In genomic region chr9:92463989-92464388, GRCh38 we compare ENCODE assay signal across 17 cellular contexts. TPM values are rescaled to one million over a fixed set of nuclear protein-coding genes. Genes with fewer than 3 reads are reported as not detected.
DNase-seq lines count a peak whose midpoint lies in the region; ATAC-seq, FAIRE-seq and TF ChIP-seq lines count a peak whose summit lies in the region.
"Had no signal": no experiment of that assay in that cellular context is flagged by ENCODE, and none has a peak within 500 bp of the region (broad histone marks: within the 10 kb centered on the region; RNA-seq: fewer than 3 reads in every experiment).

No MANE protein-coding gene starts in this region.

- peak overlapping the region; percentile 71 for H3K27ac ChIP-seq in astrocyte (ENCODE audit: low read depth, low read length)
- H3K27ac ChIP-seq in heart right ventricle: peak overlapping the region in 7 of 10 donors; percentile 6 to 52 (median 24)
- H3K27ac ChIP-seq: testis had no signal

- intact Hi-C loops in heart right ventricle (cut with DNase I): no loop called here

- H3K4me3 ChIP-seq in astrocyte (ENCODE audit: insufficient read depth, low read depth, low read length): no peak overlapping the region
- no peak overlapping the region for H3K4me3 ChIP-seq in heart right ventricle
- no peak overlapping the region for H3K4me3 ChIP-seq in skeletal muscle satellite cell (ENCODE audit: low read length)
- H3K4me3 ChIP-seq: testis had no signal

- H3K9me3 ChIP-seq in astrocyte (ENCODE audit: insufficient read depth, low read depth, low read length) (no peaks in the 10 kb centered on the region), heart right ventricle (no peaks in the 10 kb centered on the region), skeletal muscle satellite cell (replicated peaks; ENCODE audit: low read length) (no peaks in the 10 kb centered on the region)
- H3K9me3 ChIP-seq: testis had no signal

- DNase-seq in GM04503 (ENCODE audit: low read depth) (peak; percentile 92), astrocyte (ENCODE audit: low read depth) (peak; percentile 98), heart right ventricle (no peak), NCI-H82 (lab: John Stamatoyannopoulos, UW) (no peak)
- DNase-seq in stimulated activated CD4-positive, alpha-beta T cell treated with anti-CD3 and anti-CD28 coated beads, Interleukin-4, amount 100 ng/mL, for 4 hours: no peak
- DNase-seq in activated CD4-positive, alpha-beta memory T cell treated with anti-CD3 and anti-CD28 coated beads, Interleukin-2, amount 10 ng/mL, durations not matched to agents 7 days and 5 days: no peak
- DNase-seq: activated CD8-positive, alpha-beta memory T cell treated with anti-CD3 and anti-CD28 coated beads, Interleukin-2, amount 10 ng/mL, durations not matched to agents 7 days and 5 days; DMS 273 treated with DMSO at 0.1 percent for 48 hours; NCI-H1092; NCI-H774; stimulated activated CD4-positive, alpha-beta T cell treated with anti-CD3 and anti-CD28 coated beads, Interleukin-1b, Interleukin-23, amount 100 ng/mL, for 48 hours; testis had no signal

- CTCF ChIA-PET in activated CD4-positive, alpha-beta memory T cell treated with anti-CD3 and anti-CD28 coated beads, Interleukin-2, amount 10 ng/mL, durations not matched to agents 7 days and 5 days (lab: Charles Lee): no interaction called here

- TF ChIP-seq CTCF in astrocyte (IDR thresholded peaks at IDR 0.05; ENCODE audit: insufficient read depth, low read depth, low read length): no peak
- TF ChIP-seq CTCF in heart right ventricle (IDR thresholded peaks at IDR 0.05): no peak

- H3K4me1 Mint-ChIP-seq in astrocyte (ENCODE audit: low read depth, unreplicated experiment): peaks cover 15% of the 10 kb centered on the region
- peaks cover 7% of the 10 kb centered on the region for H3K4me1 Mint-ChIP-seq in activated CD4-positive, alpha-beta memory T cell treated with anti-CD3 and anti-CD28 coated beads, Interleukin-2, amount 10 ng/mL, durations not matched to agents 7 days and 5 days
- H3K4me1 Mint-ChIP-seq: brain had no signal

- H3K27me3 Mint-ChIP-seq in astrocyte (ENCODE audit: low read depth, unreplicated experiment): no peaks in the 10 kb centered on the region
- H3K27me3 Mint-ChIP-seq in activated CD4-positive, alpha-beta memory T cell treated with anti-CD3 and anti-CD28 coated beads, Interleukin-2, amount 10 ng/mL, durations not matched to agents 7 days and 5 days: no peaks in the 10 kb centered on the region
- H3K27me3 Mint-ChIP-seq: activated CD8-positive, alpha-beta memory T cell treated with anti-CD3 and anti-CD28 coated beads, Interleukin-2, amount 10 ng/mL, durations not matched to agents 7 days and 5 days had no signal

- no peaks in the 10 kb centered on the region for H3K79me2 ChIP-seq in astrocyte (ENCODE audit: insufficient read depth, low read length)

- no peaks in the 10 kb centered on the region for H3K27me3 ChIP-seq in astrocyte (ENCODE audit: insufficient read depth, low read length)
- no peaks in the 10 kb centered on the region for H3K27me3 ChIP-seq in heart right ventricle
- no peaks in the 10 kb centered on the region for H3K27me3 ChIP-seq in skeletal muscle satellite cell (ENCODE audit: control insufficient read depth, insufficient read depth, low read length)
- H3K27me3 ChIP-seq: testis had no signal

- H3K4me1 ChIP-seq in astrocyte (ENCODE audit: insufficient read depth, low read length): peaks cover 7% of the 10 kb centered on the region
- H3K4me1 ChIP-seq in heart right ventricle: peaks cover 0 to 18% (median 8%) of the 10 kb centered on the region in 9 donors
- peaks cover 16% of the 10 kb centered on the region for H3K4me1 ChIP-seq in skeletal muscle satellite cell (ENCODE audit: control insufficient read depth, insufficient read depth, low read length)
- H3K4me1 ChIP-seq: testis had no signal

- H2AFZ ChIP-seq in astrocyte (ENCODE audit: low read depth, low read length): peak overlapping the region; percentile 38

- no peaks in the 10 kb centered on the region for H3K9me3 Mint-ChIP-seq in astrocyte (ENCODE audit: unreplicated experiment)
- no peaks in the 10 kb centered on the region for H3K9me3 Mint-ChIP-seq in activated CD4-positive, alpha-beta memory T cell treated with anti-CD3 and anti-CD28 coated beads, Interleukin-2, amount 10 ng/mL, durations not matched to agents 7 days and 5 days
- H3K9me3 Mint-ChIP-seq: brain had no signal

- no peaks in the 10 kb centered on the region for H3K36me3 Mint-ChIP-seq in astrocyte (ENCODE audit: low read depth, unreplicated experiment)
- H3K36me3 Mint-ChIP-seq in activated CD4-positive, alpha-beta memory T cell treated with anti-CD3 and anti-CD28 coated beads, Interleukin-2, amount 10 ng/mL, durations not matched to agents 7 days and 5 days (ENCODE audit: low read depth): no peaks in the 10 kb centered on the region
- H3K36me3 Mint-ChIP-seq: activated CD8-positive, alpha-beta memory T cell treated with anti-CD3 and anti-CD28 coated beads, Interleukin-2, amount 10 ng/mL, durations not matched to agents 7 days and 5 days; brain had no signal

- peak; percentile 97 for FAIRE-seq in astrocyte (lab: Jason Lieb, UNC)
- FAIRE-seq: GM18507 had no signal

- peak overlapping the region; percentile 11 for H3K9ac ChIP-seq in astrocyte (ENCODE audit: low read length)
- H3K9ac ChIP-seq in skeletal muscle satellite cell (ENCODE audit: low read depth, low read length): no peak overlapping the region

- H3K36me3 ChIP-seq in astrocyte (ENCODE audit: insufficient read depth, low read length) (no peaks in the 10 kb centered on the region), heart right ventricle (peaks cover 0 to 63% (median 0%) of the 10 kb centered on the region in 9 donors), skeletal muscle satellite cell (ENCODE audit: insufficient read depth, low read length) (no peaks in the 10 kb centered on the region)

- ATAC-seq in heart right ventricle (peak; percentile 38 to 87 (median 72)), GM21447 (IDR thresholded peaks at IDR 0.05; ENCODE audit: unreplicated experiment) (no peak)
- ATAC-seq: activated CD8-positive, alpha-beta memory T cell treated with anti-CD3 and anti-CD28 coated beads, Interleukin-2, amount 10 ng/mL, durations not matched to agents 7 days and 5 days had no signal

- H3K4me3 Mint-ChIP-seq in astrocyte (ENCODE audit: unreplicated experiment): no peak overlapping the region
- no peak overlapping the region for H3K4me3 Mint-ChIP-seq in activated CD4-positive, alpha-beta memory T cell treated with anti-CD3 and anti-CD28 coated beads, Interleukin-2, amount 10 ng/mL, durations not matched to agents 7 days and 5 days
- H3K4me3 Mint-ChIP-seq: activated CD8-positive, alpha-beta memory T cell treated with anti-CD3 and anti-CD28 coated beads, Interleukin-2, amount 10 ng/mL, durations not matched to agents 7 days and 5 days; brain had no signal

- POLR2A ChIA-PET in activated CD4-positive, alpha-beta memory T cell treated with anti-CD3 and anti-CD28 coated beads, Interleukin-2, amount 10 ng/mL, durations not matched to agents 7 days and 5 days (lab: Charles Lee): interaction anchor here (0.6 kb wide), 1 partner anchor 1718 kb away, joined by 4 read pairs; no protein-coding TSS in a partner anchor

- H3K4me2 ChIP-seq in astrocyte (ENCODE audit: low read length) (peak overlapping the region; percentile 66), skeletal muscle satellite cell (ENCODE audit: low read length) (peak overlapping the region; percentile 33)

- peak overlapping the region; percentile 0 for H3K27ac Mint-ChIP-seq in astrocyte (ENCODE audit: unreplicated experiment)
- no peak overlapping the region for H3K27ac Mint-ChIP-seq in activated CD4-positive, alpha-beta memory T cell treated with anti-CD3 and anti-CD28 coated beads, Interleukin-2, amount 10 ng/mL, durations not matched to agents 7 days and 5 days
- H3K27ac Mint-ChIP-seq: activated CD8-positive, alpha-beta memory T cell treated with anti-CD3 and anti-CD28 coated beads, Interleukin-2, amount 10 ng/mL, durations not matched to agents 7 days and 5 days; brain had no signal

- H4K20me1 ChIP-seq in astrocyte (ENCODE audit: insufficient read depth, low read length): no peaks in the 10 kb centered on the region

- 37 to 64% methylated on average over 3 of the region's 3 CpGs for WGBS in heart right ventricle, 2 donors

RNA-seq across cellular contexts. Expression of gene ASPN, which starts 18.3 kb away (rescaled TPM):
- total RNA-seq in astrocyte (not detected in 2 replicates), heart right ventricle (10 to 100 TPM in 8 of 10 donors, 1 to 10 TPM in 2; 2.3 to 29.6 (median 19.4) TPM)
- 10 to 100 TPM in 1 of 2 donors, 1 to 10 TPM in 1; 3.2 to 11.4 TPM for polyA plus RNA-seq in heart right ventricle
- total RNA-seq in skeletal muscle satellite cell (2012; rRNA removed): 0.25 and 2.2 TPM in 2 replicates
- not detected for total RNA-seq in activated CD4-positive, alpha-beta memory T cell treated with anti-CD3 and anti-CD28 coated beads, Interleukin-2, amount 10 ng/mL, durations not matched to agents 7 days and 5 days
- total RNA-seq: activated CD8-positive, alpha-beta memory T cell treated with anti-CD3 and anti-CD28 coated beads, Interleukin-2, amount 10 ng/mL, durations not matched to agents 7 days and 5 days; T-helper 1 cell treated with Interleukin-12 subunit alpha and Interleukin-12 subunit beta and Interleukin-4 antibody, amounts not matched to agents 30 ng/mL and 1 ng/mL, for 36 hours had no signal

RNA-seq across cellular contexts. Expression of gene OMD, which starts 39.7 kb away (rescaled TPM):
- not detected in 2 replicates for total RNA-seq in astrocyte
- 10 to 100 TPM in 1 of 10 donors, 1 to 10 TPM in 9; 2.5 to 11.4 (median 4.3) TPM for total RNA-seq in heart right ventricle
- polyA plus RNA-seq in heart right ventricle: 1 to 10 TPM; 2.1 to 2.6 TPM
- under 0.01 TPM in 1 of 2 replicates, not detected in the other for total RNA-seq in skeletal muscle satellite cell (2012; rRNA removed)
- not detected for total RNA-seq in activated CD4-positive, alpha-beta memory T cell treated with anti-CD3 and anti-CD28 coated beads, Interleukin-2, amount 10 ng/mL, durations not matched to agents 7 days and 5 days
- total RNA-seq: activated CD8-positive, alpha-beta memory T cell treated with anti-CD3 and anti-CD28 coated beads, Interleukin-2, amount 10 ng/mL, durations not matched to agents 7 days and 5 days; T-helper 1 cell treated with Interleukin-12 subunit alpha and Interleukin-12 subunit beta and Interleukin-4 antibody, amounts not matched to agents 30 ng/mL and 1 ng/mL, for 36 hours had no signal

RNA-seq across cellular contexts. Expression of gene OGN, which starts 59.6 kb away (rescaled TPM):
- not detected in 2 replicates for total RNA-seq in astrocyte
- 10 to 100 TPM in 7 of 10 donors, 1 to 10 TPM in 3; 2.2 to 25.9 (median 13.0) TPM for total RNA-seq in heart right ventricle
- polyA plus RNA-seq in heart right ventricle: 1 to 10 TPM; 3.5 to 4.2 TPM
- 0.51 and 2.4 TPM in 2 replicates for total RNA-seq in skeletal muscle satellite cell (2012; rRNA removed)
- not detected for total RNA-seq in activated CD4-positive, alpha-beta memory T cell treated with anti-CD3 and anti-CD28 coated beads, Interleukin-2, amount 10 ng/mL, durations not matched to agents 7 days and 5 days
- total RNA-seq: activated CD8-positive, alpha-beta memory T cell treated with anti-CD3 and anti-CD28 coated beads, Interleukin-2, amount 10 ng/mL, durations not matched to agents 7 days and 5 days had no signal

Comparison
In these comparisons a context has a peak if more than half of its experiments do, and no peak if none do; other contexts are left out.
1. DNase-seq: peak in GM04503 (single experiment) and astrocyte (single experiment); none in heart right ventricle (0 of 2), NCI-H82 (single experiment), stimulated activated CD4-positive, alpha-beta T cell treated with anti-CD3 and anti-CD28 coated beads, Interleukin-4, amount 100 ng/mL, for 4 hours (0 of 2) and activated CD4-positive, alpha-beta memory T cell treated with anti-CD3 and anti-CD28 coated beads, Interleukin-2, amount 10 ng/mL, durations not matched to agents 7 days and 5 days (single experiment).